In genomic region chr5:128965011-128965637, GRCh38 we compare ENCODE assay signal across 10 cellular contexts. TPM values are rescaled to one million over a fixed set of nuclear protein-coding genes. Genes with fewer than 3 reads are reported as not detected.
A peak's percentile ranks its signal among the peaks of the same experiment; 100 is the strongest.
DNase-seq lines count a peak whose midpoint lies in the region; TF ChIP-seq lines count a peak whose summit lies in the region.
"Had no signal": no experiment of that assay in that cellular context is flagged by ENCODE, and none has a peak within 500 bp of the region (broad histone marks: within the 10 kb centered on the region; RNA-seq: fewer than 3 reads in every experiment).

Gene SLC27A6 (plus strand): TSS chr5:128965488. CDS start chr5:128966138, 650 bp downstream.

- no peaks in the 10 kb centered on the region for H3K36me3 Mint-ChIP-seq in activated CD4-positive, alpha-beta T cell treated with anti-CD3 and anti-CD28 coated beads, Interleukin-2, amount 10 ng/mL, durations not matched to agents 7 days and 5 days (ENCODE audit: low read depth)

- TF ChIP-seq POLR2A in erythroblast (IDR thresholded peaks at IDR 0.05; ENCODE audit: low read length), result no peak

- H3K27ac Mint-ChIP-seq in activated CD4-positive, alpha-beta T cell treated with anti-CD3 and anti-CD28 coated beads, Interleukin-2, amount 10 ng/mL, durations not matched to agents 7 days and 5 days, result no peak within 1 kb of the TSS

- H3K9me3 ChIP-seq in ES-I3 (ENCODE audit: control insufficient read depth, insufficient read depth, low read length), result no peaks in the 10 kb centered on the region
- no peaks in the 10 kb centered on the region for H3K9me3 ChIP-seq in neuron (ENCODE audit: low read length)
- H3K9me3 ChIP-seq: body of pancreas had no signal

- H3K27me3 Mint-ChIP-seq in activated CD4-positive, alpha-beta T cell treated with anti-CD3 and anti-CD28 coated beads, Interleukin-2, amount 10 ng/mL, durations not matched to agents 7 days and 5 days, result peaks cover 12% of the 10 kb centered on the region

- H3K36me3 ChIP-seq in ES-I3 (ENCODE audit: insufficient read depth, low read length) (no peaks in the 10 kb centered on the region), neuron (ENCODE audit: insufficient read depth, low read length) (no peaks in the 10 kb centered on the region)

- CTCF ChIA-PET in activated CD4-positive, alpha-beta T cell treated with anti-CD3 and anti-CD28 coated beads, Interleukin-2, amount 10 ng/mL, durations not matched to agents 7 days and 5 days (lab: Charles Lee), result interaction anchor here (0.6 kb wide), 1 partner anchor 424 kb away, joined by 3 read pairs; no protein-coding TSS in a partner anchor

- POLR2A ChIA-PET in activated CD4-positive, alpha-beta T cell treated with anti-CD3 and anti-CD28 coated beads, Interleukin-2, amount 10 ng/mL, durations not matched to agents 7 days and 5 days (lab: Charles Lee), result no interaction called here

- H3K9me3 Mint-ChIP-seq in activated CD4-positive, alpha-beta T cell treated with anti-CD3 and anti-CD28 coated beads, Interleukin-2, amount 10 ng/mL, durations not matched to agents 7 days and 5 days, result no peaks in the 10 kb centered on the region

- H3K4me1 ChIP-seq in ES-I3 (ENCODE audit: insufficient read depth, low read length), result no peaks in the 10 kb centered on the region
- no peaks in the 10 kb centered on the region for H3K4me1 ChIP-seq in neuron (ENCODE audit: insufficient read depth, low read length)
- H3K4me1 ChIP-seq: body of pancreas had no signal

- H3K27me3 ChIP-seq in neuron (ENCODE audit: insufficient read depth, low read length), result peaks cover 33% of the 10 kb centered on the region
- H3K27me3 ChIP-seq: body of pancreas had no signal

- H3K4me3 Mint-ChIP-seq in activated CD4-positive, alpha-beta T cell treated with anti-CD3 and anti-CD28 coated beads, Interleukin-2, amount 10 ng/mL, durations not matched to agents 7 days and 5 days, result no peak within 1 kb of the TSS

- H3K4me1 Mint-ChIP-seq in activated CD4-positive, alpha-beta T cell treated with anti-CD3 and anti-CD28 coated beads, Interleukin-2, amount 10 ng/mL, durations not matched to agents 7 days and 5 days, result no peaks in the 10 kb centered on the region

- H3K4me3 ChIP-seq in neuron (ENCODE audit: low read length), result peak within 1 kb of the TSS; percentile 17
- H3K4me3 ChIP-seq: body of pancreas had no signal

- peak within 1 kb of the TSS; percentile 83 for H3K9ac ChIP-seq in ES-I3 (ENCODE audit: low read depth, low read length)

- peak; percentile 17 for DNase-seq in NCI-H69 (lab: John Stamatoyannopoulos, UW)
- DNase-seq in erythroblast (lab: John Stamatoyannopoulos, UW), result peak; percentile 16 to 28
- DNase-seq in activated CD4-positive, alpha-beta T cell treated with anti-CD3 and anti-CD28 coated beads, Interleukin-2, amount 10 ng/mL, durations not matched to agents 7 days and 5 days, result no peak
- no peak for DNase-seq in NOMO-1 treated with dmso at 0.1 percent for 144 hours (lab: John Stamatoyannopoulos, UW; ENCODE audit: unreplicated experiment)
- DNase-seq in activated T-cell treated with anti-CD3 and anti-CD28 coated beads for 4 hours, result no peak
- DNase-seq in NCI-H2196 (lab: John Stamatoyannopoulos, UW; ENCODE audit: unreplicated experiment), result no peak
- DNase-seq: NCI-H187 treated with DMSO at 0.1 percent for 48 hours had no signal

- peak within 1 kb of the TSS; percentile 73 for H2AFZ ChIP-seq in neuron (ENCODE audit: low read depth, low read length)

RNA-seq across cellular contexts. Expression of gene SLC27A6, which starts in this region (rescaled TPM):
- total RNA-seq in activated CD4-positive, alpha-beta T cell treated with anti-CD3 and anti-CD28 coated beads, Interleukin-2, amount 10 ng/mL, durations not matched to agents 7 days and 5 days, result not detected

Comparison
In these comparisons a context has a peak if more than half of its experiments do, and no peak if none do; other contexts are left out.
1. DNase-seq: peak in NCI-H69 (single experiment) and erythroblast (2 of 2); none in activated CD4-positive, alpha-beta T cell treated with anti-CD3 and anti-CD28 coated beads, Interleukin-2, amount 10 ng/mL, durations not matched to agents 7 days and 5 days (single experiment), NOMO-1 treated with dmso at 0.1 percent for 144 hours (single experiment), activated T-cell treated with anti-CD3 and anti-CD28 coated beads for 4 hours (single experiment) and NCI-H2196 (single experiment).